8 cellular contexts compared by ENCODE assay signal in the genomic region with DNA sequence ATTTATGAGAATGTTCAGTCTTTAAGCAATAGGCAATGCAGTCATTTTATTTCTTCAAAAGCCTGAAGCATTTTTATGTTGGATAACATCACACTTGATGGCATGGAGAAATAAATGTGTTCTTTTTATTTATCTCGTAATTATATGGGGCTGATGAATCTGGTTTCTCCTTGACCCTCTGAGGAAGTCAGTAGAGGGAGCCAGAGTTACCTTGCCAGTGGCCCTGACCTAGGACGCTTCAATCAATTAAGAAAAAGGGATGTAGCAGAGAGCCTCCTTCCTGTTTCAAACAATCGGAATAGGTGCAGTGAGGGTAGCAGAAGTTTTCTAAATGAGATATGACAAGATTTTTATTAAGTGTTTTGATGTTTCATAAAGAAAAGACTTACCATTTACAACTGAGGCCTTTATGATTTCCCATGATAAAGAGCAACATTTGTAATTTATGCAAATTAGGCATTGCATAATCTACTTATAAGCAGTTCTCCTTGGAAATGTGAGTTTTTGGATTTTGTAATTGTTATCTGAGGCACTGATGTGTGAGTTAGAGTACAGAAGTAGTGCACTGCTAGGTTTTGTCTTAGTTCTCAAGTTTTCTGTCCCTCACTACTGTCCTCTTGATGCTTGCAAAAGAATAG.
DNase-seq lines count a peak whose midpoint lies in the region; ATAC-seq, FAIRE-seq and TF ChIP-seq lines count a peak whose summit lies in the region.

No MANE protein-coding gene starts in this region.

- no peak overlapping the region for H2BK12ac ChIP-seq in trophoblast cell (ENCODE audit: low read length)

- no peaks in the 10 kb centered on the region for H3K79me1 ChIP-seq in trophoblast cell (ENCODE audit: low read length)

- no peak overlapping the region for H3K9ac ChIP-seq in endothelial cell of umbilical vein (replicated peaks; ENCODE audit: extremely low read depth, insufficient read depth, low read length)
- H3K9ac ChIP-seq in trophoblast cell (ENCODE audit: low read length) = no peak overlapping the region

- H3K18ac ChIP-seq in trophoblast cell (ENCODE audit: low read length) = no peak overlapping the region

- peaks cover 21% of the 10 kb centered on the region for H3K4me1 Mint-ChIP-seq in activated T-helper 2 cell treated with anti-CD3 and anti-CD28 coated beads, Interferon-gamma antibody, Interleukin-2, Interleukin-4, amounts not matched to agents 10 μg/mL and 5 μg/mL and 100 μg/mL, durations not matched to agents 14 hours and 24 hours and 36 hours (ENCODE audit: low read depth)

- TF ChIP-seq CTCF in AG04449 (IDR thresholded peaks at IDR 0.05; ENCODE audit: insufficient read depth, low read length, missing control alignments) (peak; percentile 32), endothelial cell of umbilical vein (IDR thresholded peaks at IDR 0.05; ENCODE audit: extremely low read depth in 1 of 2, insufficient read depth in 1 of 2, low read depth in 1 of 2, low read length in 2 of 2) (peak; percentile 17 to 25)

- H2AK5ac ChIP-seq in trophoblast cell (ENCODE audit: low read length) = no peak overlapping the region

- BruUV-seq in endothelial cell of umbilical vein (replicated peaks; lab: Mats Ljungman, UMichigan) = no TSS peak

- no peak overlapping the region for H3K23ac ChIP-seq in trophoblast cell (ENCODE audit: low read length)

- no peaks in the 10 kb centered on the region for H3K9me3 Mint-ChIP-seq in activated T-helper 2 cell treated with anti-CD3 and anti-CD28 coated beads, Interferon-gamma antibody, Interleukin-2, Interleukin-4, amounts not matched to agents 10 μg/mL and 5 μg/mL and 100 μg/mL, durations not matched to agents 14 hours and 24 hours and 36 hours

- no peak overlapping the region for H4K91ac ChIP-seq in trophoblast cell (ENCODE audit: low read depth, low read length)

- no peaks in the 10 kb centered on the region for H3K4me1 ChIP-seq in endothelial cell of umbilical vein (ENCODE audit: control insufficient read depth, extremely low read depth, insufficient read depth, low read length)
- H3K4me1 ChIP-seq in trophoblast cell (ENCODE audit: control insufficient read depth in 1 of 2, insufficient read depth in 2 of 2, low read length in 2 of 2) = no peaks in the 10 kb centered on the region

- H4K8ac ChIP-seq in trophoblast cell (ENCODE audit: low read depth, low read length) = no peak overlapping the region

- intact Hi-C loops in endothelial cell of umbilical vein (cut with micrococcal nuclease) = loop anchor here (1.0 to 10.0 kb wide), 3 partner anchors 264 to 478 kb away; no protein-coding TSS in a partner anchor
- intact Hi-C loops in activated T-helper 2 cell treated with anti-CD3 and anti-CD28 coated beads, Interferon-gamma antibody, Interleukin-2, Interleukin-4, amounts not matched to agents 10 μg/mL and 5 μg/mL and 100 μg/mL, durations not matched to agents 14 hours and 24 hours and 36 hours (cut with micrococcal nuclease) = loop anchor here (2.0 to 5.0 kb wide), 2 partner anchors 248 to 476 kb away; no protein-coding TSS in a partner anchor

- POLR2A ChIA-PET in AG04449 (lab: Yijun Ruan, JAX) = no interaction called here
- POLR2A ChIA-PET in endothelial cell of umbilical vein (lab: Charles Lee) = no interaction called here

- CTCF ChIA-PET in AG04449 (lab: Yijun Ruan, JAX) (interaction anchor here (0.8 to 1.7 kb wide), 8 partner anchors 31 to 342 kb away, joined by 3 to 10 read pairs (median 4); no protein-coding TSS in a partner anchor), endothelial cell of umbilical vein (lab: Charles Lee) (interaction anchor here (0.6 to 4.0 kb wide), 16 partner anchors 9 to 334 kb away, joined by 3 to 79 read pairs (median 4); partner anchors contain the start of gene RAP2B)

- H2AFZ ChIP-seq in endothelial cell of umbilical vein (ENCODE audit: low read depth, low read length) (peak overlapping the region; percentile 46), trophoblast cell (ENCODE audit: insufficient read depth, low read length, poor library complexity) (no peak overlapping the region)

- no peak for ATAC-seq in GM18870 (IDR thresholded peaks at IDR 0.05; ENCODE audit: unreplicated experiment)
- ATAC-seq in HG03175 (IDR thresholded peaks at IDR 0.05; ENCODE audit: unreplicated experiment) = no peak

- dilution Hi-C loops in endothelial cell of umbilical vein (cut with MboI; ENCODE audit: extremely low pct_ligation_motif_present, low sequenced_read_pairs) = no loop called here

- DNase-seq in AG04449 (ENCODE audit: low read depth, low spot score) = no peak
- DNase-seq in GM19239 (ENCODE audit: insufficient read length, low spot score) = no peak
- DNase-seq in NOMO-1 (lab: John Stamatoyannopoulos, UW; ENCODE audit: unreplicated experiment in 2 of 2) = peak; percentile 70 to 87
- peak; percentile 27 for DNase-seq in endothelial cell of umbilical vein (ENCODE audit: low read depth, low spot score)
- peak; percentile 10 to 52 for DNase-seq in trophoblast cell
- DNase-seq in activated T-helper 2 cell treated with anti-CD3 and anti-CD28 coated beads, Interferon-gamma antibody, Interleukin-2, Interleukin-4, amounts not matched to agents 10 μg/mL and 5 μg/mL and 100 μg/mL, durations not matched to agents 14 hours and 24 hours and 36 hours (ENCODE audit: low spot score) = no peak

- WGBS in trophoblast cell (ENCODE audit: extremely low coverage, insufficient coverage, insufficient read length) = no CpG with 5 or more reads among the region's 3 CpGs

- H3K36me3 ChIP-seq in endothelial cell of umbilical vein (ENCODE audit: control insufficient read depth in 2 of 2, extremely low read depth in 1 of 2, insufficient read depth in 2 of 2, low read length in 2 of 2) (no peaks in the 10 kb centered on the region), trophoblast cell (ENCODE audit: control insufficient read depth in 1 of 2, insufficient read depth in 2 of 2, low read length in 2 of 2) (no peaks in the 10 kb centered on the region)

- H3K9me3 ChIP-seq in endothelial cell of umbilical vein (replicated peaks; ENCODE audit: control insufficient read depth, insufficient read depth, low read length) (no peaks in the 10 kb centered on the region), trophoblast cell (ENCODE audit: insufficient read depth, low read depth, low read length) (no peaks in the 10 kb centered on the region)

- no peaks in the 10 kb centered on the region for H3K27me3 Mint-ChIP-seq in activated T-helper 2 cell treated with anti-CD3 and anti-CD28 coated beads, Interferon-gamma antibody, Interleukin-2, Interleukin-4, amounts not matched to agents 10 μg/mL and 5 μg/mL and 100 μg/mL, durations not matched to agents 14 hours and 24 hours and 36 hours (ENCODE audit: low read depth)

- H2BK120ac ChIP-seq in trophoblast cell (ENCODE audit: insufficient read depth, low read length, poor library complexity) = no peak overlapping the region

- H3K36me3 Mint-ChIP-seq in activated T-helper 2 cell treated with anti-CD3 and anti-CD28 coated beads, Interferon-gamma antibody, Interleukin-2, Interleukin-4, amounts not matched to agents 10 μg/mL and 5 μg/mL and 100 μg/mL, durations not matched to agents 14 hours and 24 hours and 36 hours (ENCODE audit: low read depth) = no peaks in the 10 kb centered on the region

- H3K27me3 ChIP-seq in endothelial cell of umbilical vein (ENCODE audit: control insufficient read depth in 2 of 2, insufficient read depth in 2 of 2, low read length in 2 of 2) (no peaks in the 10 kb centered on the region), trophoblast cell (ENCODE audit: insufficient read depth, low read length) (no peaks in the 10 kb centered on the region)

- no peak overlapping the region for H2BK5ac ChIP-seq in trophoblast cell (ENCODE audit: low read depth, low read length, poor library complexity)

- no peak overlapping the region for H3K4me2 ChIP-seq in endothelial cell of umbilical vein (ENCODE audit: insufficient read depth, low read length)
- no peak overlapping the region for H3K4me2 ChIP-seq in trophoblast cell (ENCODE audit: low read length)

- H3K27ac ChIP-seq in endothelial cell of umbilical vein (ENCODE audit: insufficient read depth, low read depth, low read length) = no peak overlapping the region
- H3K27ac ChIP-seq in trophoblast cell (ENCODE audit: low read depth, low read length) = no peak overlapping the region

- H3K79me2 ChIP-seq in endothelial cell of umbilical vein (ENCODE audit: control insufficient read depth, insufficient read depth, low read length) (no peaks in the 10 kb centered on the region), trophoblast cell (ENCODE audit: control insufficient read depth, insufficient read depth, low read length, poor library complexity) (no peaks in the 10 kb centered on the region)

- H3K14ac ChIP-seq in trophoblast cell (ENCODE audit: low read length) = no peak overlapping the region

- no peak overlapping the region for H4K12ac ChIP-seq in trophoblast cell (ENCODE audit: low read depth, low read length)

- H3K4me3 ChIP-seq in AG04449 (ENCODE audit: low read depth, low read length) = no peak overlapping the region
- no peak overlapping the region for H3K4me3 ChIP-seq in endothelial cell of umbilical vein (replicated peaks in 1 of 3; ENCODE audit: insufficient read depth in 1 of 3, low read depth in 1 of 3, low read length in 3 of 3)
- H3K4me3 ChIP-seq in trophoblast cell (ENCODE audit: low read depth, low read length) = no peak overlapping the region

- no peaks in the 10 kb centered on the region for H3K9me1 ChIP-seq in endothelial cell of umbilical vein (replicated peaks; ENCODE audit: control insufficient read depth, extremely low read depth, insufficient read depth, low read length)

- no peak overlapping the region for H3K4me3 Mint-ChIP-seq in activated T-helper 2 cell treated with anti-CD3 and anti-CD28 coated beads, Interferon-gamma antibody, Interleukin-2, Interleukin-4, amounts not matched to agents 10 μg/mL and 5 μg/mL and 100 μg/mL, durations not matched to agents 14 hours and 24 hours and 36 hours (ENCODE audit: low read depth)

- H3K27ac Mint-ChIP-seq in activated T-helper 2 cell treated with anti-CD3 and anti-CD28 coated beads, Interferon-gamma antibody, Interleukin-2, Interleukin-4, amounts not matched to agents 10 μg/mL and 5 μg/mL and 100 μg/mL, durations not matched to agents 14 hours and 24 hours and 36 hours = no peak overlapping the region

- no peaks in the 10 kb centered on the region for H4K20me1 ChIP-seq in endothelial cell of umbilical vein (replicated peaks; ENCODE audit: control insufficient read depth, extremely low read depth, insufficient read depth, low read length)

- no peak for TF ChIP-seq POLR2A in endothelial cell of umbilical vein (IDR thresholded peaks at IDR 0.05; ENCODE audit: low read depth, low read length)

- FAIRE-seq in GM19239 (lab: Jason Lieb, UNC) = peak; percentile 39
- no peak for FAIRE-seq in endothelial cell of umbilical vein (lab: Jason Lieb, UNC)

- H3K4ac ChIP-seq in trophoblast cell (ENCODE audit: low read depth, low read length) = no peak overlapping the region

TF ChIP-seq in endothelial cell of umbilical vein, 7 proteins besides CTCF, POLR2A, EP300 and RAD21 (continues in another document):
- no peak for TF ChIP-seq GATA2 (IDR thresholded peaks at IDR 0.05; ENCODE audit: insufficient read depth, insufficient read length, low read depth, low read length)
- TF ChIP-seq FOS (IDR thresholded peaks at IDR 0.05; ENCODE audit: borderline replicate concordance, insufficient read depth, low read length) = no peak
- no peak for TF ChIP-seq POLR2AphosphoS5 (IDR thresholded peaks at IDR 0.05; ENCODE audit: insufficient read depth, low read depth, low read length)
- no peak for TF ChIP-seq JUN (IDR thresholded peaks at IDR 0.05; ENCODE audit: borderline replicate concordance, insufficient read depth, insufficient read length, low read depth)

Comparison
In these comparisons a context has a peak if more than half of its experiments do, and no peak if none do; other contexts are left out.
1. DNase-seq: peak in NOMO-1 (2 of 2), endothelial cell of umbilical vein (single experiment) and trophoblast cell (2 of 2); none in AG04449 (single experiment), GM19239 (single experiment) and activated T-helper 2 cell treated with anti-CD3 and anti-CD28 coated beads, Interferon-gamma antibody, Interleukin-2, Interleukin-4, amounts not matched to agents 10 μg/mL and 5 μg/mL and 100 μg/mL, durations not matched to agents 14 hours and 24 hours and 36 hours (single experiment).